Comparison of ENCODE assay signal across 18 cellular contexts in genomic region chr7:125504848-125505247, GRCh38.
DNase-seq lines count a peak whose midpoint lies in the region; TF ChIP-seq lines count a peak whose summit lies in the region.
"Had no signal": no experiment of that assay in that cellular context is flagged by ENCODE, and none has a peak within 500 bp of the region (broad histone marks: within the 10 kb centered on the region; RNA-seq: fewer than 3 reads in every experiment).

No MANE protein-coding gene starts in this region.

- no peak overlapping the region for H4K5ac ChIP-seq in mesendoderm (ENCODE audit: low read length)

- H2AK5ac ChIP-seq in mesendoderm (ENCODE audit: low read length), result no peak overlapping the region

- H3K36me3 Mint-ChIP-seq in activated T-cell treated with anti-CD3 and anti-CD28 coated beads, Interleukin-2, amount 50 U/mL, for 24 hours (ENCODE audit: low read depth), result no peaks in the 10 kb centered on the region
- H3K36me3 Mint-ChIP-seq: CD4-positive, CD25-positive, alpha-beta regulatory T cell had no signal

- peak; percentile 4 for DNase-seq in BE2C
- DNase-seq in NCI-H69 (lab: John Stamatoyannopoulos, UW), result peak; percentile 20
- peak; percentile 12 for DNase-seq in brain pericyte (ENCODE audit: low read depth, low spot score)
- DNase-seq in mesendoderm, result peak; percentile 51
- DNase-seq in activated T-cell treated with anti-CD3 and anti-CD28 coated beads, Interleukin-2, amount 50 U/mL, for 24 hours, result no peak
- no peak for DNase-seq in SKM-1 (lab: John Stamatoyannopoulos, UW; ENCODE audit: unreplicated experiment)
- DNase-seq in effector memory CD4-positive, alpha-beta T cell, result no peak
- no peak for DNase-seq in NCI-H146 treated with DMSO at 0.1 percent for 48 hours (lab: John Stamatoyannopoulos, UW; ENCODE audit: unreplicated experiment)
- DNase-seq: CD4-positive, CD25-positive, alpha-beta regulatory T cell; COR-L47; NCI-H1092 treated with DMSO at 0.1 percent for 48 hours; NCI-H146; NCI-H774; PC-3; RPMI8226; SHP77 treated with DMSO at 0.1 percent for 48 hours had no signal

- no peak overlapping the region for H3K4me2 ChIP-seq in mesendoderm (ENCODE audit: low read length)

- no peak overlapping the region for H3K9ac ChIP-seq in mesendoderm (ENCODE audit: low read length)

- no peak overlapping the region for H2BK120ac ChIP-seq in mesendoderm (ENCODE audit: low read depth, low read length)

- H3K27ac Mint-ChIP-seq in activated T-cell treated with anti-CD3 and anti-CD28 coated beads, Interleukin-2, amount 50 U/mL, for 24 hours, result no peak overlapping the region
- H3K27ac Mint-ChIP-seq: CD4-positive, CD25-positive, alpha-beta regulatory T cell had no signal

- WGBS in mesendoderm (ENCODE audit: extremely low coverage, insufficient coverage, low lambda C conversion rate), result no CpG with 5 or more reads among the region's 2 CpGs

- H4K8ac ChIP-seq in mesendoderm (ENCODE audit: low read depth, low read length), result no peak overlapping the region

- H3K27me3 ChIP-seq in BE2C (no peaks in the 10 kb centered on the region), mesendoderm (ENCODE audit: insufficient read depth, low read length, poor library complexity) (no peaks in the 10 kb centered on the region)
- no peaks in the 10 kb centered on the region for H3K27me3 ChIP-seq in effector memory CD4-positive, alpha-beta T cell (replicated peaks; ENCODE audit: control insufficient read depth, insufficient read depth, low read length, poor library complexity, severe bottlenecking)

- H3K36me3 ChIP-seq in BE2C, result no peaks in the 10 kb centered on the region
- H3K36me3 ChIP-seq in mesendoderm (ENCODE audit: control insufficient read depth, insufficient read depth, low read length), result no peaks in the 10 kb centered on the region
- H3K36me3 ChIP-seq in effector memory CD4-positive, alpha-beta T cell (ENCODE audit: control insufficient read depth, insufficient read depth, low read length), result no peaks in the 10 kb centered on the region

- H3K4me1 Mint-ChIP-seq in activated T-cell treated with anti-CD3 and anti-CD28 coated beads, Interleukin-2, amount 50 U/mL, for 24 hours (ENCODE audit: low read depth), result no peaks in the 10 kb centered on the region
- H3K4me1 Mint-ChIP-seq: CD4-positive, CD25-positive, alpha-beta regulatory T cell had no signal

- H3K27me3 Mint-ChIP-seq in activated T-cell treated with anti-CD3 and anti-CD28 coated beads, Interleukin-2, amount 50 U/mL, for 24 hours, result no peaks in the 10 kb centered on the region
- H3K27me3 Mint-ChIP-seq: CD4-positive, CD25-positive, alpha-beta regulatory T cell had no signal

- H3K4me1 ChIP-seq in BE2C, result no peaks in the 10 kb centered on the region
- H3K4me1 ChIP-seq in mesendoderm (ENCODE audit: control insufficient read depth, low read depth, low read length), result peaks cover 8% of the 10 kb centered on the region
- no peaks in the 10 kb centered on the region for H3K4me1 ChIP-seq in effector memory CD4-positive, alpha-beta T cell (ENCODE audit: control insufficient read depth, insufficient read depth, low read length, poor library complexity, severe bottlenecking)

- H2BK15ac ChIP-seq in mesendoderm (replicated peaks; ENCODE audit: low read depth), result no peak overlapping the region

- H3K4me3 ChIP-seq in BE2C (ENCODE audit: low read depth, low read length) (no peak overlapping the region), mesendoderm (ENCODE audit: low read length) (no peak overlapping the region)
- H3K4me3 ChIP-seq in effector memory CD4-positive, alpha-beta T cell (ENCODE audit: insufficient read depth, low read depth, low read length, poor library complexity, severe bottlenecking), result no peak overlapping the region

- no peak for TF ChIP-seq CTCF in BE2C (IDR thresholded peaks at IDR 0.05; ENCODE audit: low read depth, low read length)

- no peak overlapping the region for H3K56ac ChIP-seq in mesendoderm (ENCODE audit: low read length)

- peak overlapping the region; percentile 56 for H3K18ac ChIP-seq in mesendoderm (ENCODE audit: low read length)

- no peak overlapping the region for H2BK5ac ChIP-seq in mesendoderm (ENCODE audit: low read length)

- no peak overlapping the region for H3K4ac ChIP-seq in mesendoderm (ENCODE audit: low read depth, low read length)

- no peaks in the 10 kb centered on the region for H3K79me1 ChIP-seq in mesendoderm (ENCODE audit: low read length)

- peaks cover 16% of the 10 kb centered on the region for H3K9me3 Mint-ChIP-seq in activated T-cell treated with anti-CD3 and anti-CD28 coated beads, Interleukin-2, amount 50 U/mL, for 24 hours

- H3K79me2 ChIP-seq in mesendoderm (ENCODE audit: control insufficient read depth, insufficient read depth, low read length), result no peaks in the 10 kb centered on the region

- H3K4me3 Mint-ChIP-seq in activated T-cell treated with anti-CD3 and anti-CD28 coated beads, Interleukin-2, amount 50 U/mL, for 24 hours, result no peak overlapping the region
- H3K4me3 Mint-ChIP-seq: CD4-positive, CD25-positive, alpha-beta regulatory T cell; H9 had no signal

- no peak overlapping the region for H3K23ac ChIP-seq in mesendoderm (ENCODE audit: low read length)

- H3K27ac ChIP-seq in mesendoderm (ENCODE audit: low read depth, low read length), result no peak overlapping the region
- no peak overlapping the region for H3K27ac ChIP-seq in effector memory CD4-positive, alpha-beta T cell (ENCODE audit: insufficient read depth, low read length, poor library complexity, severe bottlenecking)
- H3K27ac ChIP-seq: 22Rv1 had no signal

- no peaks in the 10 kb centered on the region for H3K9me3 ChIP-seq in BE2C
- H3K9me3 ChIP-seq in effector memory CD4-positive, alpha-beta T cell (ENCODE audit: control insufficient read depth, low read length), result no peaks in the 10 kb centered on the region

Comparison
In these comparisons a context has a peak if more than half of its experiments do, and no peak if none do; other contexts are left out.
1. DNase-seq: peak in BE2C (single experiment), NCI-H69 (single experiment), brain pericyte (single experiment) and mesendoderm (single experiment); none in activated T-cell treated with anti-CD3 and anti-CD28 coated beads, Interleukin-2, amount 50 U/mL, for 24 hours (single experiment), SKM-1 (single experiment), effector memory CD4-positive, alpha-beta T cell (0 of 3) and NCI-H146 treated with DMSO at 0.1 percent for 48 hours (single experiment).